Comparison of ENCODE assay signal across 1 cellular context in genomic region chr18:75211721-75212625, GRCh38.
TF ChIP-seq lines count a peak whose summit lies in the region.

No MANE protein-coding gene starts in this region.

TF ChIP-seq in SK-N-SH, 30 proteins besides CTCF, POLR2A, EP300 and RAD21 (continued from another document):
- TF ChIP-seq, protein P1, sequence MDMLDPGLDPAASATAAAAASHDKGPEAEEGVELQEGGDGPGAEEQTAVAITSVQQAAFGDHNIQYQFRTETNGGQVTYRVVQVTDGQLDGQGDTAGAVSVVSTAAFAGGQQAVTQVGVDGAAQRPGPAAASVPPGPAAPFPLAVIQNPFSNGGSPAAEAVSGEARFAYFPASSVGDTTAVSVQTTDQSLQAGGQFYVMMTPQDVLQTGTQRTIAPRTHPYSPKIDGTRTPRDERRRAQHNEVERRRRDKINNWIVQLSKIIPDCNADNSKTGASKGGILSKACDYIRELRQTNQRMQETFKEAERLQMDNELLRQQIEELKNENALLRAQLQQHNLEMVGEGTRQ (IDR thresholded peaks at IDR 0.05; ENCODE audit: borderline replicate concordance, low read depth, low read length), result no peak
- no peak for TF ChIP-seq ELF1 (IDR thresholded peaks at IDR 0.05)
- TF ChIP-seq, protein P2, sequence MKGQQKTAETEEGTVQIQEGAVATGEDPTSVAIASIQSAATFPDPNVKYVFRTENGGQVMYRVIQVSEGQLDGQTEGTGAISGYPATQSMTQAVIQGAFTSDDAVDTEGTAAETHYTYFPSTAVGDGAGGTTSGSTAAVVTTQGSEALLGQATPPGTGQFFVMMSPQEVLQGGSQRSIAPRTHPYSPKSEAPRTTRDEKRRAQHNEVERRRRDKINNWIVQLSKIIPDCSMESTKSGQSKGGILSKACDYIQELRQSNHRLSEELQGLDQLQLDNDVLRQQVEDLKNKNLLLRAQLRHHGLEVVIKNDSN (IDR thresholded peaks at IDR 0.05; ENCODE audit: borderline replicate concordance, low read depth), result no peak
